ENCODE assay signal across 27 cellular contexts in genomic region chr5:127963233-127963632, GRCh38.
"Had no signal": no experiment of that assay in that cellular context is flagged by ENCODE, and none has a peak within 500 bp of the region (broad histone marks: within the 10 kb centered on the region; RNA-seq: fewer than 3 reads in every experiment).

No MANE protein-coding gene starts in this region.

- FAIRE-seq: colon, endometrium, endothelial cell of umbilical vein, frontal cortex had no signal

- ATAC-seq: effector memory CD8-positive, alpha-beta T cell; esophagus mucosa; foreskin keratinocyte; gastrocnemius medialis; gastroesophageal sphincter; heart left ventricle had no signal

- H3K4me2 ChIP-seq: hepatocyte had no signal

- H3K79me2 ChIP-seq: hepatocyte had no signal

- H3K27me3 ChIP-seq: colonic mucosa, dorsolateral prefrontal cortex, esophagus muscularis mucosa, esophagus squamous epithelium, foreskin keratinocyte, gastrocnemius medialis, gastroesophageal sphincter, heart left ventricle, heart right ventricle, hepatocyte had no signal

- H3K36me3 ChIP-seq: colonic mucosa, gastrocnemius medialis had no signal

- H2AFZ ChIP-seq: hepatocyte had no signal

- H3K9me3 ChIP-seq: colonic mucosa, esophagus muscularis mucosa, esophagus squamous epithelium, gastrocnemius medialis, gastroesophageal sphincter, heart left ventricle, heart right ventricle had no signal

- H3K4me3 ChIP-seq: colonic mucosa, coronary artery, dorsolateral prefrontal cortex, esophagus muscularis mucosa, esophagus squamous epithelium, gastrocnemius medialis, gastroesophageal sphincter, heart left ventricle, heart right ventricle, hepatocyte had no signal

- DNase-seq: colonic mucosa; cortex of kidney; dermis blood vessel endothelial cell; dorsolateral prefrontal cortex; effector CD4-positive, alpha-beta T cell; effector CD8-positive, alpha-beta T cell; effector memory CD4-positive, alpha-beta T cell; effector memory CD8-positive, alpha-beta T cell; endodermal cell; esophagus squamous epithelium; foreskin keratinocyte; foreskin melanocyte; gastrocnemius medialis; glutamatergic neuron; head of caudate nucleus; heart left ventricle; heart right ventricle had no signal

- H3K27ac ChIP-seq: coronary artery, dorsolateral prefrontal cortex, epithelial cell of prostate, esophagus muscularis mucosa, esophagus squamous epithelium, foreskin keratinocyte, gastrocnemius medialis, gastroesophageal sphincter, hepatocyte had no signal
